25 cellular contexts compared by ENCODE assay signal in the genomic region with DNA sequence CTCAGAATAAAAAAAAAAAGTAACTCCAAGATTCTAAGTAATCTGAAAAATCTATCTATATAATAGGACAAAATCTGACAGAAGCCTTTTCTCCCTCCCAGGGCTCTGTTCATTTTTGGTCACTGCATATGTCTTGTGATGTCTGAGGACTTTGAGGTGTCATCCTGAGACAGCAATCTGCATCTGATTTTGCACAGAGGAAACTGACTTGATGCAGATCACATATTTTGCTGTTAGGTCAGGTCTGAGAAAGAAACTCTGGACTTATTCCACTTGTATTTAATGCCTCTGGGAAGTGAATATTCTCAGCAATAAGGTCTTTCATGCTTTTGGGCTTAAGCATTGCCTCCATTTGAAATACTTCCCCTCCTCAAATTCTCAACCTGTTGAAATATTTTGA.
DNase-seq lines count a peak whose midpoint lies in the region; ATAC-seq and TF ChIP-seq lines count a peak whose summit lies in the region.
"Had no signal": no experiment of that assay in that cellular context is flagged by ENCODE, and none has a peak within 500 bp of the region (broad histone marks: within the 10 kb centered on the region; RNA-seq: fewer than 3 reads in every experiment).

No MANE protein-coding gene starts in this region.

- CTCF ChIA-PET in SK-N-SH (lab: Yijun Ruan, JAX) = no interaction called here

- no peak for TF ChIP-seq RAD21 in SK-N-SH (IDR thresholded peaks at IDR 0.05; ENCODE audit: low read length)

- H3K27me3 ChIP-seq in SK-N-SH (ENCODE audit: insufficient read depth) (no peaks in the 10 kb centered on the region), left ventricle myocardium inferior (ENCODE audit: low read depth) (no peaks in the 10 kb centered on the region)

- no peaks in the 10 kb centered on the region for H3K36me3 Mint-ChIP-seq in nephron (ENCODE audit: low read depth)
- H3K36me3 Mint-ChIP-seq: CD14-positive monocyte had no signal

- H3K9ac ChIP-seq in SK-N-SH = no peak overlapping the region; the same call in 1 of the 2 replicates

- peaks cover 0 to 29% of the 10 kb centered on the region in 2 experiments; a peak in 3 of 4 replicates for H3K4me1 ChIP-seq in SK-N-SH (ENCODE audit: control insufficient read depth in 1 of 2, insufficient read depth in 2 of 2, low read depth in 1 of 2, low read length in 1 of 2)
- H3K4me1 ChIP-seq in left ventricle myocardium inferior = peaks cover 14% of the 10 kb centered on the region
- H3K4me1 ChIP-seq: BE2C had no signal

- peak overlapping the region in 2 of 3 experiments; percentile 32 to 36 for H3K27ac Mint-ChIP-seq in nephron
- H3K27ac Mint-ChIP-seq: CD14-positive monocyte had no signal

- H4K20me1 ChIP-seq in SK-N-SH (ENCODE audit: insufficient read depth) = no peaks in the 10 kb centered on the region

- no peak for TF ChIP-seq EP300 in SK-N-SH (IDR thresholded peaks at IDR 0.05; ENCODE audit: borderline replicate concordance in 1 of 2, low read depth in 1 of 2, low read length in 1 of 2)

- no peaks in the 10 kb centered on the region for H3K9me2 ChIP-seq in SK-N-SH

- intact Hi-C loops in left ventricle myocardium inferior (cut with micrococcal nuclease) = no loop called here

- peaks cover 24% of the 10 kb centered on the region for H3K4me1 Mint-ChIP-seq in nephron
- H3K4me1 Mint-ChIP-seq: CD14-positive monocyte had no signal

- H2AFZ ChIP-seq in SK-N-SH (ENCODE audit: low read depth) = no peak overlapping the region

- H3K27ac ChIP-seq in SK-N-SH (ENCODE audit: low read depth in 2 of 2, low read length in 1 of 2) = peak overlapping the region; percentile 69 to 85
- no peak overlapping the region for H3K27ac ChIP-seq in left ventricle myocardium inferior (replicated peaks)
- H3K27ac ChIP-seq: 22Rv1 had no signal

- TF ChIP-seq CTCF in AG10803 (conservative IDR thresholded peaks at IDR 0.05; ENCODE audit: low read length) (no peak), SK-N-SH (IDR thresholded peaks at IDR 0.05) (no peak), nephron (IDR thresholded peaks at IDR 0.05; ENCODE audit: unreplicated experiment in 3 of 3) (no peak), left ventricle myocardium inferior (IDR thresholded peaks at IDR 0.05; ENCODE audit: borderline replicate concordance) (no peak)

- H3K4me3 ChIP-seq in AG10803 (ENCODE audit: low read length) = no peak overlapping the region
- no peak overlapping the region for H3K4me3 ChIP-seq in SK-N-SH (ENCODE audit: low read depth in 2 of 2, low read length in 1 of 2)
- no peak overlapping the region for H3K4me3 ChIP-seq in left ventricle myocardium inferior

- no peak for ATAC-seq in HG02885 (IDR thresholded peaks at IDR 0.05; ENCODE audit: poor library complexity, unreplicated experiment)
- ATAC-seq in GM18870 (IDR thresholded peaks at IDR 0.05; ENCODE audit: unreplicated experiment) = no peak
- ATAC-seq: HCT116, PC-3, Right ventricle myocardium inferior had no signal

- H3K27me3 Mint-ChIP-seq in nephron (ENCODE audit: low read depth) = no peaks in the 10 kb centered on the region

- no peaks in the 10 kb centered on the region for H3K9me3 ChIP-seq in SK-N-SH
- peaks cover 5% of the 10 kb centered on the region for H3K9me3 ChIP-seq in left ventricle myocardium inferior (replicated peaks)
- H3K9me3 ChIP-seq: BE2C had no signal

- peaks cover 27% of the 10 kb centered on the region for H3F3A ChIP-seq in SK-N-SH (replicated peaks; ENCODE audit: insufficient read depth)

- peaks cover 3% of the 10 kb centered on the region for H3K9me3 Mint-ChIP-seq in nephron

- H3K4me3 Mint-ChIP-seq in nephron = no peak overlapping the region

- DNase-seq in AG10803 (ENCODE audit: low read depth) (peak; percentile 86), SK-N-SH (no peak), fibroblast of peridontal ligament (ENCODE audit: extremely low read depth) (peak; percentile 49), left ventricle myocardium inferior (no peak)
- no peak for DNase-seq in stimulated activated CD4-positive, alpha-beta T cell treated with anti-CD3 and anti-CD28 coated beads, Interleukin-12 subunit alpha, Interleukin-12 subunit beta, amount 100 ng/mL, for 4 hours
- DNase-seq: BE2C; Calu3; DMS79 treated with DMSO at 0.1 percent for 48 hours; Kasumi-1; NCI-H1105; NCI-H146; NCI-H1930; NCI-H2107; NCI-H446 treated with DMSO at 0.1 percent for 48 hours; NCI-H526; NCI-H82; NK-92 treated with Interleukin-12 subunit alpha and Interleukin-12 subunit beta, amount 100 ng/mL, for 24 hours; PC-3 had no signal

- no peaks in the 10 kb centered on the region for H3K36me3 ChIP-seq in SK-N-SH (replicated peaks in 1 of 2; ENCODE audit: control insufficient read depth in 1 of 2, insufficient read depth in 2 of 2, low read length in 1 of 2)
- H3K36me3 ChIP-seq in left ventricle myocardium inferior = no peaks in the 10 kb centered on the region
- H3K36me3 ChIP-seq: BE2C had no signal

- POLR2A ChIA-PET in SK-N-SH (lab: Yijun Ruan, JAX) = no interaction called here

- H3K79me2 ChIP-seq in SK-N-SH (ENCODE audit: insufficient read depth) = no peaks in the 10 kb centered on the region

- peak overlapping the region; percentile 3; the same call in 1 of the 2 replicates for H3K4me2 ChIP-seq in SK-N-SH

TF ChIP-seq in SK-N-SH, 30 proteins besides CTCF, POLR2A, EP300 and RAD21 (continues in another document):
- TF ChIP-seq NFIC (IDR thresholded peaks at IDR 0.05; ENCODE audit: borderline replicate concordance) (no peak), POLR2AphosphoS5 (IDR thresholded peaks at IDR 0.05; ENCODE audit: low read depth, low read length) (no peak), ELF1 (IDR thresholded peaks at IDR 0.05) (no peak), NRF1 (IDR thresholded peaks at IDR 0.05; ENCODE audit: low read depth, low read length) (no peak), FOXJ3 (CRISPR knock-in tag; IDR thresholded peaks at IDR 0.05) (no peak), MXI1 (IDR thresholded peaks at IDR 0.05; ENCODE audit: low read depth, low read length) (no peak), RCOR1 (IDR thresholded peaks at IDR 0.05; ENCODE audit: low read length) (no peak), JUND (IDR thresholded peaks at IDR 0.05) (no peak), RXRA (IDR thresholded peaks at IDR 0.05; ENCODE audit: borderline replicate concordance, low read depth) (0 out of 2 replicates have a peak, but pooled peaks have one; percentile 5), MEF2A (IDR thresholded peaks at IDR 0.05; ENCODE audit: borderline replicate concordance, low read depth) (no peak), SMC3 (IDR thresholded peaks at IDR 0.05; ENCODE audit: low read depth, low read length) (no peak), RFX5 (IDR thresholded peaks at IDR 0.05; ENCODE audit: low read length) (no peak), FOSL2 (IDR thresholded peaks at IDR 0.05; ENCODE audit: borderline replicate concordance, low read depth) (no peak), TAF1 (IDR thresholded peaks at IDR 0.05; ENCODE audit: borderline replicate concordance, low read depth, low read length) (no peak), GABPA (IDR thresholded peaks at IDR 0.05; ENCODE audit: low read depth) (0 out of 2 replicates have a peak, but pooled peaks have one; percentile 6), EZH2phosphoT487 (IDR thresholded peaks at IDR 0.05; ENCODE audit: borderline replicate concordance, low read depth) (no peak), TCF12 (IDR thresholded peaks at IDR 0.05) (peak; percentile 67; the same call in 1 of the 2 replicates)
- TF ChIP-seq, protein P1, sequence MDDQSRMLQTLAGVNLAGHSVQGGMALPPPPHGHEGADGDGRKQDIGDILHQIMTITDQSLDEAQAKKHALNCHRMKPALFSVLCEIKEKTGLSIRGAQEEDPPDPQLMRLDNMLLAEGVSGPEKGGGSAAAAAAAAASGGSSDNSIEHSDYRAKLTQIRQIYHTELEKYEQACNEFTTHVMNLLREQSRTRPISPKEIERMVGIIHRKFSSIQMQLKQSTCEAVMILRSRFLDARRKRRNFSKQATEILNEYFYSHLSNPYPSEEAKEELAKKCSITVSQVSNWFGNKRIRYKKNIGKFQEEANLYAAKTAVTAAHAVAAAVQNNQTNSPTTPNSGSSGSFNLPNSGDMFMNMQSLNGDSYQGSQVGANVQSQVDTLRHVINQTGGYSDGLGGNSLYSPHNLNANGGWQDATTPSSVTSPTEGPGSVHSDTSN (IDR thresholded peaks at IDR 0.05) = peak; percentile 60; the same call in 1 of the 2 replicates
- TF ChIP-seq, protein P2, sequence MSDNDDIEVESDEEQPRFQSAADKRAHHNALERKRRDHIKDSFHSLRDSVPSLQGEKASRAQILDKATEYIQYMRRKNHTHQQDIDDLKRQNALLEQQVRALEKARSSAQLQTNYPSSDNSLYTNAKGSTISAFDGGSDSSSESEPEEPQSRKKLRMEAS (IDR thresholded peaks at IDR 0.05; ENCODE audit: low read depth) = no peak
- TF ChIP-seq, protein P3, sequence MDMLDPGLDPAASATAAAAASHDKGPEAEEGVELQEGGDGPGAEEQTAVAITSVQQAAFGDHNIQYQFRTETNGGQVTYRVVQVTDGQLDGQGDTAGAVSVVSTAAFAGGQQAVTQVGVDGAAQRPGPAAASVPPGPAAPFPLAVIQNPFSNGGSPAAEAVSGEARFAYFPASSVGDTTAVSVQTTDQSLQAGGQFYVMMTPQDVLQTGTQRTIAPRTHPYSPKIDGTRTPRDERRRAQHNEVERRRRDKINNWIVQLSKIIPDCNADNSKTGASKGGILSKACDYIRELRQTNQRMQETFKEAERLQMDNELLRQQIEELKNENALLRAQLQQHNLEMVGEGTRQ (IDR thresholded peaks at IDR 0.05; ENCODE audit: borderline replicate concordance, low read depth, low read length) = no peak
- TF ChIP-seq, protein P4, sequence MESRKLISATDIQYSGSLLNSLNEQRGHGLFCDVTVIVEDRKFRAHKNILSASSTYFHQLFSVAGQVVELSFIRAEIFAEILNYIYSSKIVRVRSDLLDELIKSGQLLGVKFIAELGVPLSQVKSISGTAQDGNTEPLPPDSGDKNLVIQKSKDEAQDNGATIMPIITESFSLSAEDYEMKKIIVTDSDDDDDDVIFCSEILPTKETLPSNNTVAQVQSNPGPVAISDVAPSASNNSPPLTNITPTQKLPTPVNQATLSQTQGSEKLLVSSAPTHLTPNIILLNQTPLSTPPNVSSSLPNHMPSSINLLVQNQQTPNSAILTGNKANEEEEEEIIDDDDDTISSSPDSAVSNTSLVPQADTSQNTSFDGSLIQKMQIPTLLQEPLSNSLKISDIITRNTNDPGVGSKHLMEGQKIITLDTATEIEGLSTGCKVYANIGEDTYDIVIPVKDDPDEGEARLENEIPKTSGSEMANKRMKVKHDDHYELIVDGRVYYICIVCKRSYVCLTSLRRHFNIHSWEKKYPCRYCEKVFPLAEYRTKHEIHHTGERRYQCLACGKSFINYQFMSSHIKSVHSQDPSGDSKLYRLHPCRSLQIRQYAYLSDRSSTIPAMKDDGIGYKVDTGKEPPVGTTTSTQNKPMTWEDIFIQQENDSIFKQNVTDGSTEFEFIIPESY (IDR thresholded peaks at IDR 0.05; ENCODE audit: borderline replicate concordance, low read depth) = no peak

Comparison
In these comparisons a context has a peak if more than half of its experiments do, and no peak if none do; other contexts are left out.
1. DNase-seq: peak in AG10803 (single experiment) and fibroblast of peridontal ligament (single experiment); none in SK-N-SH (single experiment), stimulated activated CD4-positive, alpha-beta T cell treated with anti-CD3 and anti-CD28 coated beads, Interleukin-12 subunit alpha, Interleukin-12 subunit beta, amount 100 ng/mL, for 4 hours (single experiment) and left ventricle myocardium inferior (single experiment).